Comparison of ENCODE assay signal across 9 cellular contexts in the genomic region with DNA sequence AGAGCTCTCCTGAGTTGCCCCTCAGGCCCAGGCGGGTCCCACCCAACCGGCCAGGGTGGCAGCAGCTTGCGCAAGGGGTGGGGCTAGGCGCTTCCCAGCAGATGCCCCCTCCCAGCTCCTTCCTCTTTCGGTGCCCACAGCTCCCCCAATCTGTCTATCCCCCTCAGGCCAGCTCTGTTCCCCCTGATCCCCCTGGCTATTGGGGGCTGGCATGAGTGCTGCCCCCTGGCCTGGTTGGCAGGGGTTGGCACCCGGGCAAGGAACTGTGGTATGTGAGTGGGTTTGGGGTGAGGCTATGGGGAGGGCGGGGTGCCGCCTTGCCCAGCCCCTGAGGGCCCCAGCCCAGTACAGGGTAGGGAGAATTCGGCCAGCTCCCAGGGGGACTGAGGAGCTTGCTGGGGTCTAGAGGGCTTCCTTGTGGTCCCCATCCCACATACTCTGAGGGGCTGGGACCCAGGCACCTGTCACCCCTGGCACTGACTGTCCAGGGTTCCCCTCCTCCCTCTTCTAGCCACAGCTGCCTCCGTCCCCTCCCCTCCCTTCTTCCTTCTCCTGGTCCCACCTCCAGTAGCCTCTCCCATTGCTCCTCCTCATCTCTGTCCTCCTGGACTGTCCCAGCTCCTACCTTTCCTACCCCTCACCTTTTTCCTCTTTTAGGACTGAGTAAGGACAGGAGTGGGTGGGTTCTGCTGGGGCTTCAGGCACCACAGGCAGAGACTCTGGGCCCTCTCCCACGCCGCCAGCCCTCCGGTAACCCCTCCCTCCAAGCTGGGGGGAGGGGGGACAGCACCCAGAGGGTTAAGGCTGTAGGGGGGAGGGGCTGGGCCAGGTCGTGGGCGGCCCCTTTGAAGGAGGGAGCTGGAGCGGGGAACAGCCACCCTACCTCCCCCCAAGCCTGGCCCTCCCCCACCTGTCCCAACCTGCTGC. TPM values are rescaled to one million over a fixed set of nuclear protein-coding genes. Genes with fewer than 3 reads are reported as not detected.
DNase-seq lines count a peak whose midpoint lies in the region; ATAC-seq and TF ChIP-seq lines count a peak whose summit lies in the region.
"Had no signal": no experiment of that assay in that cellular context is flagged by ENCODE, and none has a peak within 500 bp of the region (broad histone marks: within the 10 kb centered on the region; RNA-seq: fewer than 3 reads in every experiment).

No MANE protein-coding gene starts in this region.

- H4K20me1 ChIP-seq in OCI-LY3 (ENCODE audit: insufficient read depth, low read length) (peaks cover 51% of the 10 kb centered on the region), osteoblast (ENCODE audit: insufficient read depth, low read length) (peaks cover 39% of the 10 kb centered on the region)

- H3K27me3 ChIP-seq in OCI-LY3 (ENCODE audit: low read depth, low read length) = no peaks in the 10 kb centered on the region
- H3K27me3 ChIP-seq in colonic mucosa = no peaks in the 10 kb centered on the region
- no peaks in the 10 kb centered on the region for H3K27me3 ChIP-seq in osteoblast (ENCODE audit: insufficient read depth, low read length)

- H3K4me3 ChIP-seq in OCI-LY3 (ENCODE audit: low read length) = peak overlapping the region; percentile 16; the same call in 1 of the 2 replicates
- H3K4me3 ChIP-seq in colonic mucosa = peak overlapping the region; percentile 41
- no peak overlapping the region for H3K4me3 ChIP-seq in osteoblast (ENCODE audit: insufficient read depth, low read length)

- H3K79me2 ChIP-seq in OCI-LY3 (ENCODE audit: low read length) (peaks cover 52% of the 10 kb centered on the region), osteoblast (ENCODE audit: insufficient read depth, low read length) (peaks cover 91% of the 10 kb centered on the region)

- peaks cover 57% of the 10 kb centered on the region for H3K4me1 ChIP-seq in OCI-LY3 (ENCODE audit: low read length)
- H3K4me1 ChIP-seq in colonic mucosa = peaks cover 57% of the 10 kb centered on the region
- peaks cover 25% of the 10 kb centered on the region for H3K4me1 ChIP-seq in osteoblast (ENCODE audit: insufficient read depth, low read length)

- no peaks in the 10 kb centered on the region for H3K9me3 ChIP-seq in OCI-LY3 (ENCODE audit: insufficient read depth, low read length)
- H3K9me3 ChIP-seq in colonic mucosa = no peaks in the 10 kb centered on the region
- no peaks in the 10 kb centered on the region for H3K9me3 ChIP-seq in osteoblast (ENCODE audit: low read depth, low read length)

- H3K36me3 ChIP-seq in OCI-LY3 (replicated peaks; ENCODE audit: low read depth, low read length) (peaks cover 13% of the 10 kb centered on the region), colonic mucosa (no peaks in the 10 kb centered on the region), osteoblast (ENCODE audit: insufficient read depth, low read length) (no peaks in the 10 kb centered on the region)

- H3K27ac ChIP-seq in 22Rv1 (peak overlapping the region; percentile 98), OCI-LY3 (ENCODE audit: low read length) (no peak overlapping the region), colonic mucosa (peak overlapping the region; percentile 94), osteoblast (ENCODE audit: low read depth, low read length) (no peak overlapping the region)

- ATAC-seq in GM18858 (IDR thresholded peaks at IDR 0.05; ENCODE audit: unreplicated experiment) = no peak

- H3K9ac ChIP-seq in OCI-LY3 (ENCODE audit: low read length) (peak overlapping the region; percentile 96; the same call in 1 of the 2 replicates), colonic mucosa (ENCODE audit: low read depth in 2 of 2, low read length in 2 of 2) (peak overlapping the region; percentile 71 to 100)

- DNase-seq in colonic mucosa (peak; percentile 76), osteoblast (ENCODE audit: insufficient read length, low spot score, missing footprints) (peak; percentile 81), DMS153 treated with DMSO at 0.1 percent for 48 hours (lab: John Stamatoyannopoulos, UW; ENCODE audit: unreplicated experiment) (no peak), NCI-H2081 treated with DMSO at 0.1 percent for 48 hours (lab: John Stamatoyannopoulos, UW) (no peak), G401 (ENCODE audit: low spot score) (no peak)
- DNase-seq: Calu3 had no signal

- peak overlapping the region; percentile 97 for H3K4me2 ChIP-seq in OCI-LY3 (ENCODE audit: low read length)
- no peak overlapping the region for H3K4me2 ChIP-seq in osteoblast (ENCODE audit: insufficient read depth, low read length)

- intact Hi-C loops in colonic mucosa (cut with DNase I) = no loop called here

- TF ChIP-seq CTCF in 22Rv1 (IDR thresholded peaks at IDR 0.05) = no peak
- no peak for TF ChIP-seq CTCF in OCI-LY3 (IDR thresholded peaks at IDR 0.05; ENCODE audit: low read depth, low read length)
- TF ChIP-seq CTCF in colonic mucosa (IDR thresholded peaks at IDR 0.05) = no peak
- TF ChIP-seq CTCF in osteoblast (IDR thresholded peaks at IDR 0.05; ENCODE audit: extremely low read depth, low read depth, low read length) = no peak

- in situ Hi-C loops in G401 (cut with HindIII; ENCODE audit: low sequenced_read_pairs) = no loop called here

- H2AFZ ChIP-seq in OCI-LY3 (ENCODE audit: low read depth, low read length) (no peak overlapping the region), osteoblast (ENCODE audit: low read length) (no peak overlapping the region)

RNA-seq across cellular contexts. Expression of a gene that starts 5.7 kb away (rescaled TPM):
- total RNA-seq in colonic mucosa (100 to 1,000 TPM; 185 to 205 TPM), osteoblast (18.6 and 23.5 TPM in 2 replicates)
- 30.6 and 33.0 TPM in 2 replicates for total RNA-seq in G401 (2014; rRNA removed; shearing (Covaris generic))

RNA-seq across cellular contexts. Expression of a gene that starts 14.9 kb away (rescaled TPM):
- total RNA-seq in colonic mucosa (not detected), osteoblast (0.88 TPM in 1 of 2 replicates, not detected in the other)
- 0.74 TPM in 1 of 2 replicates, not detected in the other for total RNA-seq in G401 (2014; rRNA removed; shearing (Covaris generic))

RNA-seq across cellular contexts. Expression of a gene that starts 25.1 kb away (rescaled TPM):
- total RNA-seq in colonic mucosa (10 to 100 TPM; 28.2 to 46.1 TPM), osteoblast (17.1 and 20.6 TPM in 2 replicates)
- total RNA-seq in G401 (2014; rRNA removed; shearing (Covaris generic)) = 39.9 and 49.4 TPM in 2 replicates

RNA-seq across cellular contexts. Expression of a gene that starts 25.3 kb away (rescaled TPM):
- total RNA-seq in colonic mucosa (1 to 10 TPM; 1.7 to 1.9 TPM), osteoblast (not detected in 2 replicates)
- total RNA-seq in G401 (2014; rRNA removed; shearing (Covaris generic)) = 0.31 TPM in 1 of 2 replicates, not detected in the other

RNA-seq across cellular contexts. Expression of a gene that starts 25.3 kb away (rescaled TPM):
- total RNA-seq in colonic mucosa = not detected
- not detected in 2 replicates for total RNA-seq in osteoblast
- not detected in 2 replicates for total RNA-seq in G401 (2014; rRNA removed; shearing (Covaris generic))

Comparison
In these comparisons a context has a peak if more than half of its experiments do, and no peak if none do; other contexts are left out.
1. H3K27ac ChIP-seq: peak in 22Rv1 (single experiment) and colonic mucosa (single experiment); none in OCI-LY3 (single experiment) and osteoblast (single experiment).
2. DNase-seq: peak in colonic mucosa (single experiment) and osteoblast (single experiment); none in DMS153 treated with DMSO at 0.1 percent for 48 hours (single experiment), NCI-H2081 treated with DMSO at 0.1 percent for 48 hours (single experiment) and G401 (single experiment).